8 cellular contexts compared by ENCODE assay signal in genomic region chrX:76172325-76172887, GRCh38. TPM values are rescaled to one million over a fixed set of nuclear protein-coding genes. Genes with fewer than 3 reads are reported as not detected.
A peak's percentile ranks its signal among the peaks of the same experiment; 100 is the strongest.
DNase-seq lines count a peak whose midpoint lies in the region; ATAC-seq and TF ChIP-seq lines count a peak whose summit lies in the region.

No MANE protein-coding gene starts in this region.

- no peaks in the 10 kb centered on the region for H3K27me3 ChIP-seq in CD8-positive, alpha-beta memory T cell (ENCODE audit: insufficient read depth, low read length, poor library complexity, severe bottlenecking)

- no peaks in the 10 kb centered on the region for H3K36me3 ChIP-seq in CD8-positive, alpha-beta memory T cell (ENCODE audit: insufficient read depth, low read length)

- intact Hi-C loops in activated B cell treated with CpG ODN at 0.5 μM for 24 hours (cut with micrococcal nuclease) (loop anchor here (2.0 to 5.0 kb wide), 5 partner anchors 80 to 1738 kb away; partner anchors contain the start of genes ATP7A, COX7B, MAGEE1 and RLIM), left cardiac atrium (cut with DNase I) (no loop called here)

- H3K4me3 Mint-ChIP-seq in CD8-positive, alpha-beta memory T cell = peak overlapping the region; percentile 87 to 98 (median 93)
- H3K4me3 Mint-ChIP-seq in activated B cell treated with CpG ODN at 0.5 μM for 24 hours = peak overlapping the region; percentile 97

- no peak for TF ChIP-seq CTCF in activated B cell treated with CpG ODN at 0.5 μM for 24 hours (IDR thresholded peaks at IDR 0.05)

- CTCF ChIA-PET in CD8-positive, alpha-beta memory T cell (lab: Charles Lee) = interaction anchor here (1.2 to 1.6 kb wide), 3 partner anchors 9 to 81 kb away, joined by 3 to 6 read pairs (median 5); no protein-coding TSS in a partner anchor
- CTCF ChIA-PET in activated B cell treated with CpG ODN at 0.5 μM for 24 hours (lab: Charles Lee) = interaction anchor here (1.0 to 1.1 kb wide), 2 partner anchors 24 to 82 kb away, joined by 3 to 4 read pairs; no protein-coding TSS in a partner anchor

- DNase-seq in CD8-positive, alpha-beta memory T cell = no peak
- no peak for DNase-seq in activated B cell treated with CpG ODN at 0.5 μM for 24 hours
- no peak for DNase-seq in left cardiac atrium
- DNase-seq in skeletal muscle cell (ENCODE audit: low read depth) = no peak
- no peak for DNase-seq in dedifferentiated amniotic fluid mesenchymal stem cell (ENCODE audit: extremely low spot score)
- DNase-seq in NCI-H82 treated with DMSO at 0.1 percent for 48 hours (lab: John Stamatoyannopoulos, UW; ENCODE audit: unreplicated experiment) = no peak

- peak overlapping the region; percentile 79 for H3K4me3 ChIP-seq in CD8-positive, alpha-beta memory T cell (ENCODE audit: low read length)
- H3K4me3 ChIP-seq in skeletal muscle cell (ENCODE audit: low read depth, low read length) = peak overlapping the region; percentile 64

- POLR2A ChIA-PET in CD8-positive, alpha-beta memory T cell (lab: Charles Lee) = no interaction called here
- POLR2A ChIA-PET in activated B cell treated with CpG ODN at 0.5 μM for 24 hours (lab: Charles Lee) = interaction anchor here (1.1 to 2.2 kb wide), 5 partner anchors 19 to 898 kb away, joined by 3 to 7 read pairs (median 4); partner anchors contain the start of genes MAGEE1 and UPRT

- peaks cover 0 to 1% of the 10 kb centered on the region in 2 donors for H3K27me3 Mint-ChIP-seq in CD8-positive, alpha-beta memory T cell
- H3K27me3 Mint-ChIP-seq in activated B cell treated with CpG ODN at 0.5 μM for 24 hours = no peaks in the 10 kb centered on the region

- no peaks in the 10 kb centered on the region for H3K9me3 Mint-ChIP-seq in CD8-positive, alpha-beta memory T cell
- H3K9me3 Mint-ChIP-seq in activated B cell treated with CpG ODN at 0.5 μM for 24 hours = no peaks in the 10 kb centered on the region

- H3K36me3 Mint-ChIP-seq in CD8-positive, alpha-beta memory T cell = peaks cover 0 to 35% (median 3%) of the 10 kb centered on the region in 3 donors
- peaks cover 32% of the 10 kb centered on the region for H3K36me3 Mint-ChIP-seq in activated B cell treated with CpG ODN at 0.5 μM for 24 hours (ENCODE audit: low read depth)

- H3K27ac ChIP-seq in CD8-positive, alpha-beta memory T cell (ENCODE audit: low read depth, low read length) = peak overlapping the region; percentile 66

- H3K4me1 ChIP-seq in CD8-positive, alpha-beta memory T cell (ENCODE audit: insufficient read depth, low read length) = peaks cover 38% of the 10 kb centered on the region

- peaks cover 50 to 68% (median 55%) of the 10 kb centered on the region in 3 donors for H3K4me1 Mint-ChIP-seq in CD8-positive, alpha-beta memory T cell
- peaks cover 42% of the 10 kb centered on the region for H3K4me1 Mint-ChIP-seq in activated B cell treated with CpG ODN at 0.5 μM for 24 hours

- ATAC-seq in HG02588 (IDR thresholded peaks at IDR 0.05; ENCODE audit: unreplicated experiment) (peak; percentile 58), activated B cell treated with CpG ODN at 0.5 μM for 24 hours (ENCODE audit: low read depth) (peak; percentile 51), left cardiac atrium (peak; percentile 42 to 69), GM21367 (IDR thresholded peaks at IDR 0.05; ENCODE audit: unreplicated experiment) (no peak)

- H3K27ac Mint-ChIP-seq in CD8-positive, alpha-beta memory T cell = peak overlapping the region; percentile 95 to 99 (median 96)
- H3K27ac Mint-ChIP-seq in activated B cell treated with CpG ODN at 0.5 μM for 24 hours = peak overlapping the region; percentile 92

- H3K9me3 ChIP-seq in CD8-positive, alpha-beta memory T cell (ENCODE audit: low read length) = no peaks in the 10 kb centered on the region

RNA-seq across cellular contexts. Expression of gene PBDC1, which starts 0.5 kb away (rescaled TPM):
- 10 to 100 TPM; 43.9 to 46.9 TPM for total RNA-seq in CD8-positive, alpha-beta memory T cell
- polyA plus RNA-seq in CD8-positive, alpha-beta memory T cell = 55.2 TPM
- total RNA-seq in activated B cell treated with CpG ODN at 0.5 μM for 24 hours (33.1 and 34.2 TPM in 2 replicates), left cardiac atrium (10 to 100 TPM; 14.5 to 17.3 TPM)
